In genomic region chr9:122172131-122172530, GRCh38 we compare ENCODE assay signal across 24 cellular contexts. TPM values are rescaled to one million over a fixed set of nuclear protein-coding genes. Genes with fewer than 3 reads are reported as not detected.
DNase-seq lines count a peak whose midpoint lies in the region; TF ChIP-seq lines count a peak whose summit lies in the region.
"Had no signal": no experiment of that assay in that cellular context is flagged by ENCODE, and none has a peak within 500 bp of the region (broad histone marks: within the 10 kb centered on the region; RNA-seq: fewer than 3 reads in every experiment).

No MANE protein-coding gene starts in this region.

- no peaks in the 10 kb centered on the region for H4K20me1 ChIP-seq in mammary epithelial cell (ENCODE audit: insufficient read depth, low read length)
- H4K20me1 ChIP-seq: BLaER1 treated with 17β-estradiol and CSF1 and Interleukin-3, amounts not matched to agents 10 nM and 100 nM had no signal

- intact Hi-C loops in mammary epithelial cell (cut with micrococcal nuclease) (no loop called here), dorsolateral prefrontal cortex (cut with DNase I) (no loop called here)

- no peaks in the 10 kb centered on the region for H3K4me1 Mint-ChIP-seq in chondrocyte (ENCODE audit: low read depth)
- H3K4me1 Mint-ChIP-seq: CD14-positive monocyte; CD8-positive, alpha-beta memory T cell had no signal

- no peaks in the 10 kb centered on the region for H3K4me1 ChIP-seq in mammary epithelial cell (ENCODE audit: insufficient read depth, low read length)
- H3K4me1 ChIP-seq: A549; BE2C; BLaER1 treated with 17β-estradiol and CSF1 and Interleukin-3, amounts not matched to agents 10 nM and 100 nM; HAP-1 had no signal

- no peaks in the 10 kb centered on the region for H3K9me3 ChIP-seq in mammary epithelial cell (replicated peaks; ENCODE audit: insufficient read depth, low read length)
- H3K9me3 ChIP-seq: BE2C; BLaER1 treated with 17β-estradiol and CSF1 and Interleukin-3, amounts not matched to agents 10 nM and 100 nM; HAP-1 had no signal

- no TSS peak for BruUV-seq in mammary epithelial cell (replicated peaks; lab: Mats Ljungman, UMichigan)

- H3K36me3 ChIP-seq in mammary epithelial cell (ENCODE audit: insufficient read depth, low read length), result no peaks in the 10 kb centered on the region
- H3K36me3 ChIP-seq: BE2C; BLaER1 treated with 17β-estradiol and CSF1 and Interleukin-3, amounts not matched to agents 10 nM and 100 nM; HAP-1 had no signal

- H3K9me3 Mint-ChIP-seq in chondrocyte (ENCODE audit: low read depth), result peaks cover 6% of the 10 kb centered on the region
- H3K9me3 Mint-ChIP-seq: CD4-positive, alpha-beta T cell; HFFc6 had no signal

- H3K27ac ChIP-seq in mammary epithelial cell (ENCODE audit: insufficient read depth, low read depth, low read length) (no peak overlapping the region), dorsolateral prefrontal cortex (no peak overlapping the region)
- H3K27ac ChIP-seq: A549; BLaER1 treated with 17β-estradiol and CSF1 and Interleukin-3, amounts not matched to agents 10 nM and 100 nM had no signal

- no peak overlapping the region for H3K9ac ChIP-seq in mammary epithelial cell (ENCODE audit: insufficient read depth, low read length)
- H3K9ac ChIP-seq: BLaER1 treated with 17β-estradiol and CSF1 and Interleukin-3, amounts not matched to agents 10 nM and 100 nM had no signal

- H3K27ac Mint-ChIP-seq in chondrocyte (ENCODE audit: unreplicated experiment), result no peak overlapping the region
- H3K27ac Mint-ChIP-seq: CD4-positive, alpha-beta T cell; CD8-positive, alpha-beta memory T cell; GM23338; HFFc6 had no signal

- no peak overlapping the region for H3K4me3 Mint-ChIP-seq in chondrocyte (ENCODE audit: unreplicated experiment)
- H3K4me3 Mint-ChIP-seq: CD14-positive monocyte; CD4-positive, alpha-beta T cell; CD8-positive, alpha-beta memory T cell; GM23338; HFFc6 had no signal

- 97% methylated on average over 7 of the region's 7 CpGs for WGBS in mammary epithelial cell (ENCODE audit: low coverage, missing lambda C conversion rate)

- TF ChIP-seq CTCF in chondrocyte (IDR thresholded peaks at IDR 0.05), result no peak
- TF ChIP-seq CTCF in mammary epithelial cell (conservative IDR thresholded peaks at IDR 0.05 in 1 of 2, IDR thresholded peaks at IDR 0.05 in 1 of 2; ENCODE audit: extremely low read depth in 1 of 2, insufficient read depth in 1 of 2, low read depth in 1 of 2, low read length in 2 of 2), result no peak
- no peak for TF ChIP-seq CTCF in dorsolateral prefrontal cortex (IDR thresholded peaks at IDR 0.05 in 54 of 56, conservative IDR thresholded peaks at IDR 0.05 in 2 of 56; ENCODE audit: low read depth in 1 of 56, partially characterized antibody in 56 of 56)

- CTCF ChIA-PET in mammary epithelial cell (lab: Charles Lee; ENCODE audit: low non-redundant PET), result no interaction called here

- in situ Hi-C loops in mammary epithelial cell (cut with MboI; ENCODE audit: low sequenced_read_pairs in 2 of 2), result no loop called here

- dilution Hi-C loops in mammary epithelial cell (cut with HindIII; ENCODE audit: low sequenced_read_pairs), result no loop called here

- H3K27me3 ChIP-seq in mammary epithelial cell (ENCODE audit: insufficient read depth, low read length) (no peaks in the 10 kb centered on the region), dorsolateral prefrontal cortex (peaks cover 0 to 7% (median 0%) of the 10 kb centered on the region in 45 donors)
- H3K27me3 ChIP-seq: BLaER1 treated with 17β-estradiol and CSF1 and Interleukin-3, amounts not matched to agents 10 nM and 100 nM had no signal

- DNase-seq in OCI-M1 (lab: John Stamatoyannopoulos, UW) (peak; percentile 58), chondrocyte (ENCODE audit: low spot score) (peak; percentile 5), islet precursor cell (peak; percentile 18), mammary epithelial cell (no peak), NCI-H526 treated with DMSO at 0.1 percent for 48 hours (lab: John Stamatoyannopoulos, UW) (no peak), hypothalamus (lab: John Stamatoyannopoulos, UW) (no peak), dorsolateral prefrontal cortex (no peak)
- DNase-seq: 8988T; ACHN; AML-193; BE2C; Calu3; CD4-positive, alpha-beta T cell; CD8-positive, alpha-beta memory T cell; COR-L47; DMS79 treated with DMSO at 0.1 percent for 48 hours; HFFc6 had no signal

- H3K4me2 ChIP-seq in mammary epithelial cell (ENCODE audit: insufficient read depth, low read depth, low read length), result no peak overlapping the region
- H3K4me2 ChIP-seq: A549; BLaER1 treated with 17β-estradiol and CSF1 and Interleukin-3, amounts not matched to agents 10 nM and 100 nM; GM23338 had no signal

- H2AFZ ChIP-seq in mammary epithelial cell (ENCODE audit: low read depth, low read length), result no peak overlapping the region
- H2AFZ ChIP-seq: GM23338 had no signal

- H3K79me2 ChIP-seq in mammary epithelial cell (ENCODE audit: insufficient read depth, low read length), result no peaks in the 10 kb centered on the region

- H3K4me3 ChIP-seq in mammary epithelial cell (replicated peaks in 1 of 3; ENCODE audit: insufficient read depth in 1 of 3, low read depth in 2 of 3, low read length in 3 of 3), result no peak overlapping the region
- H3K4me3 ChIP-seq in dorsolateral prefrontal cortex, result no peak overlapping the region
- H3K4me3 ChIP-seq: A549; BLaER1 treated with 17β-estradiol and CSF1 and Interleukin-3, amounts not matched to agents 10 nM and 100 nM; GM23338; HAP-1 had no signal

- peaks cover 55% of the 10 kb centered on the region for H3K27me3 Mint-ChIP-seq in chondrocyte (ENCODE audit: low read depth)

- peaks cover 2% of the 10 kb centered on the region for H3K36me3 Mint-ChIP-seq in chondrocyte (ENCODE audit: low read depth)
- H3K36me3 Mint-ChIP-seq: CD14-positive monocyte had no signal

RNA-seq across cellular contexts. Expression of gene MORN5, which starts 12.4 kb away (rescaled TPM):
- not detected in 3 replicates for total RNA-seq in chondrocyte
- not detected for total RNA-seq in mammary epithelial cell
- polyA plus RNA-seq in mammary epithelial cell, result not detected
- not detected for polyA minus RNA-seq in mammary epithelial cell
- 1 to 10 TPM in 113 of 120 experiments, under 1 TPM in 3, not detected in 4; 0.79 to 8.3 (median 3.3) TPM for total RNA-seq in dorsolateral prefrontal cortex
- total RNA-seq: Calu3; CD4-positive, alpha-beta T cell; CD8-positive, alpha-beta memory T cell; Daoy; G401; GM23338; HFFc6 had no signal
- polyA plus RNA-seq: A549; CD14-positive monocyte; CD8-positive, alpha-beta memory T cell; GM23338 had no signal

RNA-seq across cellular contexts. Expression of gene NDUFA8, which starts 12.6 kb away (rescaled TPM):
- total RNA-seq in chondrocyte (47.9 to 62.6 TPM (median 49.7 TPM) in 3 replicates), mammary epithelial cell (10 to 100 TPM; 26.0 to 77.4 TPM), dorsolateral prefrontal cortex (100 to 1,000 TPM in 34 of 120 experiments, 10 to 100 TPM in 86; 50.3 to 125 (median 89.3) TPM)
- polyA plus RNA-seq in mammary epithelial cell, result 111 TPM
- polyA minus RNA-seq in mammary epithelial cell, result 36.5 TPM

RNA-seq across cellular contexts. Expression of gene LHX6, which starts 56.6 kb away (rescaled TPM):
- total RNA-seq in chondrocyte, result not detected in 3 replicates
- total RNA-seq in mammary epithelial cell, result 10 to 100 TPM in 1 of 2 donors, 1 to 10 TPM in 1; 4.5 to 22.3 TPM
- 3.0 TPM for polyA plus RNA-seq in mammary epithelial cell
- 0.83 TPM for polyA minus RNA-seq in mammary epithelial cell
- 10 to 100 TPM in 95 of 120 experiments, 1 to 10 TPM in 25; 4.6 to 27.9 (median 13.8) TPM for total RNA-seq in dorsolateral prefrontal cortex
- total RNA-seq: CD4-positive, alpha-beta T cell; CD8-positive, alpha-beta memory T cell; HFFc6 had no signal
- polyA plus RNA-seq: CD14-positive monocyte; CD8-positive, alpha-beta memory T cell had no signal

Comparison
In these comparisons a context has a peak if more than half of its experiments do, and no peak if none do; other contexts are left out.
1. DNase-seq: peak in OCI-M1 (single experiment), chondrocyte (single experiment) and islet precursor cell (single experiment); none in mammary epithelial cell (single experiment), NCI-H526 treated with DMSO at 0.1 percent for 48 hours (single experiment), hypothalamus (0 of 51) and dorsolateral prefrontal cortex (0 of 10).